In the genomic region with DNA sequence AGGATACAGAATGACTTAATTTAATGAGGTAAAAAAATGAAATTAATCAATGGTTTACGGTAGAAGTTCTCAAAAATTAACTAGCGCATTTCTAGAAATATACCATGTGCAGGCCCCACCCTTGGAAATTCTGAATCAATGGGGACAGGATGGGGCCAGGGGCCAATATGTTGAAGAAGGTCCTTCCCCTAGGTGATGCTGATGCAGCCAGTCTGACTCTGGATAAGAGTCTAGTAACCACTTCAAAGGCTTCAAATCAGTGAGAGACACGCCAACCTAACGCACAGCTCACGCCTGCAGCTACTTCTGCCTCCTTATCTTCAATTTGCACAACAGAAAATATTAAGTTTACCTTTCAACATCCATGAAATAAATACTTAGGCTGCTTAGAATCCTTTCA, we compare ENCODE assay signal across 14 cellular contexts. TPM values are rescaled to one million over a fixed set of nuclear protein-coding genes. Genes with fewer than 3 reads are reported as not detected.
DNase-seq lines count a peak whose midpoint lies in the region; ATAC-seq lines count a peak whose summit lies in the region.
"Had no signal": no experiment of that assay in that cellular context is flagged by ENCODE, and none has a peak within 500 bp of the region (broad histone marks: within the 10 kb centered on the region; RNA-seq: fewer than 3 reads in every experiment).

No MANE protein-coding gene starts in this region.

- peaks cover 5% of the 10 kb centered on the region for H3K9me3 Mint-ChIP-seq in activated T-cell treated with anti-CD3 and anti-CD28 coated beads, Interleukin-2, amount 50 U/mL, for 4 hours
- no peaks in the 10 kb centered on the region for H3K9me3 Mint-ChIP-seq in effector memory CD8-positive, alpha-beta T cell
- H3K9me3 Mint-ChIP-seq: IgD-negative memory B cell had no signal

- peak overlapping the region in 1 of 2 donors; percentile 44 for H3K27ac Mint-ChIP-seq in effector memory CD8-positive, alpha-beta T cell

- H3K36me3 Mint-ChIP-seq in activated T-cell treated with anti-CD3 and anti-CD28 coated beads, Interleukin-2, amount 50 U/mL, for 4 hours (ENCODE audit: insufficient read depth): peaks cover 48% of the 10 kb centered on the region
- peaks cover 92% of the 10 kb centered on the region for H3K36me3 Mint-ChIP-seq in effector memory CD8-positive, alpha-beta T cell (ENCODE audit: insufficient read depth)

- H3K4me1 Mint-ChIP-seq in activated T-cell treated with anti-CD3 and anti-CD28 coated beads, Interleukin-2, amount 50 U/mL, for 4 hours (ENCODE audit: low read depth): peaks cover 58% of the 10 kb centered on the region
- peaks cover 9 to 18% of the 10 kb centered on the region in 2 donors for H3K4me1 Mint-ChIP-seq in effector memory CD8-positive, alpha-beta T cell (ENCODE audit: low read depth in 2 of 2)

- ATAC-seq in activated T-cell treated with anti-CD3 and anti-CD28 coated beads, Interleukin-2, amount 50 U/mL, for 4 hours: peak; percentile 97
- ATAC-seq in effector memory CD8-positive, alpha-beta T cell (replicated peaks): peak; percentile 51
- no peak for ATAC-seq in HG03139 (IDR thresholded peaks at IDR 0.05; ENCODE audit: unreplicated experiment)
- ATAC-seq: pancreas had no signal

- no peaks in the 10 kb centered on the region for H3K27me3 Mint-ChIP-seq in activated T-cell treated with anti-CD3 and anti-CD28 coated beads, Interleukin-2, amount 50 U/mL, for 4 hours (ENCODE audit: low read depth)
- no peaks in the 10 kb centered on the region for H3K27me3 Mint-ChIP-seq in effector memory CD8-positive, alpha-beta T cell
- H3K27me3 Mint-ChIP-seq: IgD-negative memory B cell had no signal

- DNase-seq in activated CD4-positive, alpha-beta T cell treated with anti-CD3 and anti-CD28 coated beads for 1 hour: peak; percentile 19
- peak; percentile 20 for DNase-seq in activated T-cell treated with anti-CD3 and anti-CD28 coated beads, Interleukin-2, amount 50 U/mL, for 4 hours
- DNase-seq in effector memory CD8-positive, alpha-beta T cell: no peak
- peak; percentile 66 for DNase-seq in stimulated activated CD8-positive, alpha-beta memory T cell treated with anti-CD3 and anti-CD28 coated beads, Interleukin-4, amount 100 ng/mL, for 48 hours
- DNase-seq in NCI-H2107 (lab: John Stamatoyannopoulos, UW): no peak
- no peak for DNase-seq in dermis blood vessel endothelial cell
- no peak for DNase-seq in NCI-H446 treated with DMSO at 0.1 percent for 48 hours (lab: John Stamatoyannopoulos, UW)
- DNase-seq: NCI-H1417, pancreas, RPMI8226, spleen, substantia nigra had no signal

- H3K4me3 Mint-ChIP-seq in activated T-cell treated with anti-CD3 and anti-CD28 coated beads, Interleukin-2, amount 50 U/mL, for 4 hours: peak overlapping the region; percentile 1
- H3K4me3 Mint-ChIP-seq in effector memory CD8-positive, alpha-beta T cell: no peak overlapping the region
- H3K4me3 Mint-ChIP-seq: IgD-negative memory B cell had no signal

RNA-seq across cellular contexts. Expression of a gene that starts 14.9 kb away (rescaled TPM):
- total RNA-seq in activated T-cell treated with anti-CD3 and anti-CD28 coated beads, Interleukin-2, amount 50 U/mL, for 4 hours: 10 to 100 TPM; 43.0 to 51.8 (median 49.0) TPM
- total RNA-seq in dermis blood vessel endothelial cell: 54.6 and 61.4 TPM in 2 replicates

RNA-seq across cellular contexts. Expression of a gene that starts 17.9 kb away (rescaled TPM):
- 10 to 100 TPM; 30.6 to 42.7 (median 38.8) TPM for total RNA-seq in activated T-cell treated with anti-CD3 and anti-CD28 coated beads, Interleukin-2, amount 50 U/mL, for 4 hours
- total RNA-seq in dermis blood vessel endothelial cell: 68.9 and 86.0 TPM in 2 replicates

Comparison
In these comparisons a context has a peak if more than half of its experiments do, and no peak if none do; other contexts are left out.
1. DNase-seq: peak in activated CD4-positive, alpha-beta T cell treated with anti-CD3 and anti-CD28 coated beads for 1 hour (single experiment), activated T-cell treated with anti-CD3 and anti-CD28 coated beads, Interleukin-2, amount 50 U/mL, for 4 hours (single experiment) and stimulated activated CD8-positive, alpha-beta memory T cell treated with anti-CD3 and anti-CD28 coated beads, Interleukin-4, amount 100 ng/mL, for 48 hours (single experiment); none in effector memory CD8-positive, alpha-beta T cell (0 of 3), NCI-H2107 (single experiment), dermis blood vessel endothelial cell (single experiment) and NCI-H446 treated with DMSO at 0.1 percent for 48 hours (single experiment).